Comparison of ENCODE assay signal across 1 cellular context in the genomic region with DNA sequence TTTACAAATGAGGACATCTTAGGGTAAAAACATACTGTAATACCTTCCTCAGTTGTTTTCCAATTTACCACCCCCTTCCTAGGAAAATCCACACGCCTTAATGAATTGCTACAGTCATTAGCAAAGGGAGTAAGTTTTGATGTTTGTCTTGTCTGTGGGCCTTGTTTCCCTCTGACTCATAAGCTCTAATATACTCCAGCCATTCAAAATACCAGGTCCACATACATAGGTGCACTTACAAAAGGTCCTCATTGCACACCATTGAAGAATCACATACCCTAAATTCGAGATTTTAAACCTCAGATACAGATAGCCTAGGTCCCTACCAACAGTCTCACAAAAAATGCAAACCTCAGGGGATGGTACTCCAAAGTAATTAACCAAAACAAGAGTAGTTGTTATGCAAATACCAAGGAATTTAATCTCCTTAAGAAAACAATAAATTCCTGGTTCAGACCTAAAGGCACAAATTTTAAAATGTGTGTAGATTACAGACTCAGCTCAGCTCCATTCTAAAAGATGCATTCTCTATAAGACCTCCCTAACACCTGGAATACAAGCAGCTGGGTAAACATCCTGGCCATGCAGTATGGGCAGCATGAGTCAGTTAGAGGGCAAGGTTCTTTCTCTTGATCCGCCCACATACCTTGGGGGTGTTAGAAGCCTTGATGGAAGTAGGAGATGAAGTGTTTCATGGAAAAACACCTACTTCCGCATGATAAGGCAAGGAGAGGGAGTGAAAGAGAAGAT.
TF ChIP-seq lines count a peak whose summit lies in the region.

No MANE protein-coding gene starts in this region.

TF ChIP-seq in HCT116, 20 proteins besides CTCF, POLR2A, EP300 and RAD21 (continued from another document):
- TF ChIP-seq, protein P1, sequence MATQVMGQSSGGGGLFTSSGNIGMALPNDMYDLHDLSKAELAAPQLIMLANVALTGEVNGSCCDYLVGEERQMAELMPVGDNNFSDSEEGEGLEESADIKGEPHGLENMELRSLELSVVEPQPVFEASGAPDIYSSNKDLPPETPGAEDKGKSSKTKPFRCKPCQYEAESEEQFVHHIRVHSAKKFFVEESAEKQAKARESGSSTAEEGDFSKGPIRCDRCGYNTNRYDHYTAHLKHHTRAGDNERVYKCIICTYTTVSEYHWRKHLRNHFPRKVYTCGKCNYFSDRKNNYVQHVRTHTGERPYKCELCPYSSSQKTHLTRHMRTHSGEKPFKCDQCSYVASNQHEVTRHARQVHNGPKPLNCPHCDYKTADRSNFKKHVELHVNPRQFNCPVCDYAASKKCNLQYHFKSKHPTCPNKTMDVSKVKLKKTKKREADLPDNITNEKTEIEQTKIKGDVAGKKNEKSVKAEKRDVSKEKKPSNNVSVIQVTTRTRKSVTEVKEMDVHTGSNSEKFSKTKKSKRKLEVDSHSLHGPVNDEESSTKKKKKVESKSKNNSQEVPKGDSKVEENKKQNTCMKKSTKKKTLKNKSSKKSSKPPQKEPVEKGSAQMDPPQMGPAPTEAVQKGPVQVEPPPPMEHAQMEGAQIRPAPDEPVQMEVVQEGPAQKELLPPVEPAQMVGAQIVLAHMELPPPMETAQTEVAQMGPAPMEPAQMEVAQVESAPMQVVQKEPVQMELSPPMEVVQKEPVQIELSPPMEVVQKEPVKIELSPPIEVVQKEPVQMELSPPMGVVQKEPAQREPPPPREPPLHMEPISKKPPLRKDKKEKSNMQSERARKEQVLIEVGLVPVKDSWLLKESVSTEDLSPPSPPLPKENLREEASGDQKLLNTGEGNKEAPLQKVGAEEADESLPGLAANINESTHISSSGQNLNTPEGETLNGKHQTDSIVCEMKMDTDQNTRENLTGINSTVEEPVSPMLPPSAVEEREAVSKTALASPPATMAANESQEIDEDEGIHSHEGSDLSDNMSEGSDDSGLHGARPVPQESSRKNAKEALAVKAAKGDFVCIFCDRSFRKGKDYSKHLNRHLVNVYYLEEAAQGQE (IDR thresholded peaks at IDR 0.05; ENCODE audit: low read depth): no peak
- TF ChIP-seq, protein P2, sequence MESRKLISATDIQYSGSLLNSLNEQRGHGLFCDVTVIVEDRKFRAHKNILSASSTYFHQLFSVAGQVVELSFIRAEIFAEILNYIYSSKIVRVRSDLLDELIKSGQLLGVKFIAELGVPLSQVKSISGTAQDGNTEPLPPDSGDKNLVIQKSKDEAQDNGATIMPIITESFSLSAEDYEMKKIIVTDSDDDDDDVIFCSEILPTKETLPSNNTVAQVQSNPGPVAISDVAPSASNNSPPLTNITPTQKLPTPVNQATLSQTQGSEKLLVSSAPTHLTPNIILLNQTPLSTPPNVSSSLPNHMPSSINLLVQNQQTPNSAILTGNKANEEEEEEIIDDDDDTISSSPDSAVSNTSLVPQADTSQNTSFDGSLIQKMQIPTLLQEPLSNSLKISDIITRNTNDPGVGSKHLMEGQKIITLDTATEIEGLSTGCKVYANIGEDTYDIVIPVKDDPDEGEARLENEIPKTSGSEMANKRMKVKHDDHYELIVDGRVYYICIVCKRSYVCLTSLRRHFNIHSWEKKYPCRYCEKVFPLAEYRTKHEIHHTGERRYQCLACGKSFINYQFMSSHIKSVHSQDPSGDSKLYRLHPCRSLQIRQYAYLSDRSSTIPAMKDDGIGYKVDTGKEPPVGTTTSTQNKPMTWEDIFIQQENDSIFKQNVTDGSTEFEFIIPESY (IDR thresholded peaks at IDR 0.05; ENCODE audit: extremely low read depth, insufficient replicate concordance, low read length): peak; percentile 8
- TF ChIP-seq CBX3 (IDR thresholded peaks at IDR 0.05; ENCODE audit: low read depth) (peak; percentile 78), SIN3A (IDR thresholded peaks at IDR 0.05; ENCODE audit: low read depth) (peak; percentile 74), JUND (IDR thresholded peaks at IDR 0.05) (peak; percentile 85), ELF1 (IDR thresholded peaks at IDR 0.05; ENCODE audit: borderline replicate concordance, low read depth) (peak; percentile 65), TCF7L2 (IDR thresholded peaks at IDR 0.05; ENCODE audit: borderline replicate concordance, extremely low read depth, insufficient read depth, insufficient read length) (no peak), EZH2 (IDR thresholded peaks at IDR 0.05) (no peak)
- TF ChIP-seq, protein P3, sequence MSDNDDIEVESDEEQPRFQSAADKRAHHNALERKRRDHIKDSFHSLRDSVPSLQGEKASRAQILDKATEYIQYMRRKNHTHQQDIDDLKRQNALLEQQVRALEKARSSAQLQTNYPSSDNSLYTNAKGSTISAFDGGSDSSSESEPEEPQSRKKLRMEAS (IDR thresholded peaks at IDR 0.05): peak; percentile 75; the same call in 1 of the 2 replicates
- TF ChIP-seq, protein P4, sequence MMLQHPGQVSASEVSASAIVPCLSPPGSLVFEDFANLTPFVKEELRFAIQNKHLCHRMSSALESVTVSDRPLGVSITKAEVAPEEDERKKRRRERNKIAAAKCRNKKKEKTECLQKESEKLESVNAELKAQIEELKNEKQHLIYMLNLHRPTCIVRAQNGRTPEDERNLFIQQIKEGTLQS (IDR thresholded peaks at IDR 0.05): peak; percentile 21; the same call in 1 of the 2 replicates
